ENCODE assay signal across 22 cellular contexts in genomic region chr13:114061047-114061446, GRCh38.
"Had no signal": no experiment of that assay in that cellular context is flagged by ENCODE, and none has a peak within 500 bp of the region (broad histone marks: within the 10 kb centered on the region; RNA-seq: fewer than 3 reads in every experiment).

No MANE protein-coding gene starts in this region.

- H3K9me3 Mint-ChIP-seq: activated naive CD8-positive, alpha-beta T cell treated with anti-CD3 and anti-CD28 coated beads, Interleukin-2, amount 10 ng/mL, durations not matched to agents 7 days and 5 days; activated T-helper 1 cell treated with anti-CD3 and anti-CD28 coated beads, Interleukin-12 subunit alpha, Interleukin-12 subunit beta, Interleukin-2, Interleukin-4 antibody, amounts not matched to agents 30 ng/mL and 10 ng/mL and 1 ng/mL, durations not matched to agents 14 hours and 24 hours and 36 hours; memory B cell had no signal

- ATAC-seq: body of pancreas; esophagus mucosa; gastroesophageal sphincter; mucosa of descending colon; naive thymus-derived CD4-positive, alpha-beta T cell had no signal

- H3K36me3 ChIP-seq: thyroid gland had no signal

- H3K27ac Mint-ChIP-seq: activated naive CD8-positive, alpha-beta T cell treated with anti-CD3 and anti-CD28 coated beads, Interleukin-2, amount 10 ng/mL, durations not matched to agents 7 days and 5 days; activated T-helper 1 cell treated with anti-CD3 and anti-CD28 coated beads, Interleukin-12 subunit alpha, Interleukin-12 subunit beta, Interleukin-2, Interleukin-4 antibody, amounts not matched to agents 30 ng/mL and 10 ng/mL and 1 ng/mL, durations not matched to agents 14 hours and 24 hours and 36 hours had no signal

- FAIRE-seq: colon, small intestine had no signal

- H3K36me3 Mint-ChIP-seq: activated naive CD8-positive, alpha-beta T cell treated with anti-CD3 and anti-CD28 coated beads, Interleukin-2, amount 10 ng/mL, durations not matched to agents 7 days and 5 days had no signal

- H3K9me3 ChIP-seq: body of pancreas, gastroesophageal sphincter, heart right ventricle, mucosa of descending colon, SJSA1, stomach, thyroid gland had no signal

- H3K4me3 Mint-ChIP-seq: activated naive CD8-positive, alpha-beta T cell treated with anti-CD3 and anti-CD28 coated beads, Interleukin-2, amount 10 ng/mL, durations not matched to agents 7 days and 5 days; activated T-helper 1 cell treated with anti-CD3 and anti-CD28 coated beads, Interleukin-12 subunit alpha, Interleukin-12 subunit beta, Interleukin-2, Interleukin-4 antibody, amounts not matched to agents 30 ng/mL and 10 ng/mL and 1 ng/mL, durations not matched to agents 14 hours and 24 hours and 36 hours; memory B cell had no signal

- H3K27me3 ChIP-seq: body of pancreas, gastroesophageal sphincter, heart right ventricle, SJSA1, stomach, thyroid gland had no signal

- H3K4me3 ChIP-seq: body of pancreas, gastroesophageal sphincter, heart right ventricle, mucosa of descending colon, SJSA1, stomach, thyroid gland had no signal

- DNase-seq: activated CD4-positive, alpha-beta T cell treated with anti-CD3 and anti-CD28 coated beads, Interleukin-2, amount 50 U/mL, for 1 hour; activated CD4-positive, CD25-positive, alpha-beta regulatory T cell treated with anti-CD3 and anti-CD28 coated beads, Interleukin-2, amount 50 U/mL, for 72 hours; activated naive CD8-positive, alpha-beta T cell treated with anti-CD3 and anti-CD28 coated beads, Interleukin-2, amount 10 ng/mL, durations not matched to agents 7 days and 5 days; amygdala; body of pancreas; caudate nucleus; mucosa of descending colon; naive thymus-derived CD4-positive, alpha-beta T cell; small intestine; stimulated activated CD4-positive, alpha-beta T cell treated with anti-CD3 and anti-CD28 coated beads, Interleukin-15, amount 100 ng/mL, for 24 hours; stimulated activated CD4-positive, alpha-beta T cell treated with anti-CD3 and anti-CD28 coated beads, Interleukin-2, amount 100 ng/mL, for 48 hours; stomach; T-helper 2 cell had no signal

- H3K27me3 Mint-ChIP-seq: activated naive CD8-positive, alpha-beta T cell treated with anti-CD3 and anti-CD28 coated beads, Interleukin-2, amount 10 ng/mL, durations not matched to agents 7 days and 5 days; memory B cell; naive thymus-derived CD4-positive, alpha-beta T cell had no signal

- H3K27ac ChIP-seq: body of pancreas, SJSA1, thyroid gland, VCaP had no signal
